ENCODE assay signal across 17 cellular contexts in the genomic region with DNA sequence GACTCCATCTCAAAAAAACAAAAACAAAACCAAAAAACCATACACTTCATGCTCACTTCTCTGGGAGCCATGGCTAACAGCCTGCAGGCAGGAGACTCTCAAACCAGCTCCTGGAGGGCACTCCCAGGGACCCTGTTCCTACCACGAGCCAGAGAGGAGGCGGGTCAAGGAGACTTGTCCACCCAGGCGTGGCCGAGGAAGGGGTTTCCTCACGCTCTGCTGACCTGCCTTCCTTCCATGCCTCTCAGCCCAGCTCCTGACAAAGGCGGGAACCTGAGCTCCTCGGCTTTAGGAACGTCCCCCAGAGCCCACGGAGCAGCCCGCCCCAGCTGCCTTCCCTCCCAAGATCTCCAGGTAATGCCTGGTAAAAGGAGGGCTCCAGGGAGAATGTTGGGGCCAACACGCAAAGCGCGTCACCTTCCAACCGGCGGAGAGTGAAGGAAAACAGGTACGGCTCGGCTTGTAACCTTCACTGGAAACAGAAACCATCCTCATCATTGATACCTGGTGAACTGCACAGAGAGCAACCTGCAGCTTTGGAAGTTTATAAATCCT. TPM values are rescaled to one million over a fixed set of nuclear protein-coding genes. Genes with fewer than 3 reads are reported as not detected.
DNase-seq lines count a peak whose midpoint lies in the region; ATAC-seq and TF ChIP-seq lines count a peak whose summit lies in the region.
"Had no signal": no experiment of that assay in that cellular context is flagged by ENCODE, and none has a peak within 500 bp of the region (broad histone marks: within the 10 kb centered on the region; RNA-seq: fewer than 3 reads in every experiment).

No MANE protein-coding gene starts in this region.

- ATAC-seq in CD8-positive, alpha-beta T cell = no peak
- ATAC-seq in HG02588 (IDR thresholded peaks at IDR 0.05; ENCODE audit: unreplicated experiment) = no peak
- ATAC-seq: activated CD8-positive, alpha-beta T cell treated with anti-CD3 and anti-CD28 coated beads for 36 hours; stimulated activated naive CD8-positive, alpha-beta T cell treated with anti-CD3 and anti-CD28 coated beads, Interleukin-15, Interleukin-2, amounts not matched to agents 100 U/mL and 50 U/mL, for 24 hours had no signal

- H3K9me3 ChIP-seq in CD8-positive, alpha-beta T cell (ENCODE audit: low read length) = no peaks in the 10 kb centered on the region
- H3K9me3 ChIP-seq in spleen = no peaks in the 10 kb centered on the region
- H3K9me3 ChIP-seq: adrenal gland, SK-N-SH had no signal

- H3K27me3 Mint-ChIP-seq in CD8-positive, alpha-beta T cell (ENCODE audit: low read depth) = no peaks in the 10 kb centered on the region
- H3K27me3 Mint-ChIP-seq: activated CD8-positive, alpha-beta T cell treated with anti-CD3 and anti-CD28 coated beads for 36 hours had no signal

- peaks cover 21% of the 10 kb centered on the region for H3K4me1 Mint-ChIP-seq in CD8-positive, alpha-beta T cell (ENCODE audit: low read depth)

- no peak for DNase-seq in CD8-positive, alpha-beta T cell
- peak; percentile 95 for DNase-seq in left kidney (ENCODE audit: low read depth, low spot score)
- peak; percentile 67 for DNase-seq in spleen
- DNase-seq in NCI-H1694 (lab: John Stamatoyannopoulos, UW) = no peak
- no peak for DNase-seq in OCI-M2 (lab: John Stamatoyannopoulos, UW; ENCODE audit: unreplicated experiment)
- no peak for DNase-seq in NCI-H187 (lab: John Stamatoyannopoulos, UW)
- DNase-seq: activated CD8-positive, alpha-beta T cell treated with anti-CD3 and anti-CD28 coated beads for 36 hours; adrenal gland; AML-193; DMS 273 treated with DMSO at 0.1 percent for 48 hours; glutamatergic neuron; NCI-H1436 treated with DMSO at 0.1 percent for 48 hours; NCI-H524; SK-N-SH; stimulated activated naive CD8-positive, alpha-beta T cell treated with anti-CD3 and anti-CD28 coated beads, Interleukin-15, Interleukin-2, amounts not matched to agents 100 U/mL and 50 U/mL, for 24 hours had no signal

- H3K36me3 Mint-ChIP-seq in CD8-positive, alpha-beta T cell = peaks cover 7% of the 10 kb centered on the region

- H3K27ac Mint-ChIP-seq in CD8-positive, alpha-beta T cell = no peak overlapping the region

- H3K27ac ChIP-seq in CD8-positive, alpha-beta T cell (ENCODE audit: low read depth, low read length) = no peak overlapping the region
- H3K27ac ChIP-seq in angular gyrus (ENCODE audit: low read depth, low read length) (peak overlapping the region; percentile 82), spleen (peak overlapping the region in 6 of 8 donors; percentile 69 to 80 (median 74))

- H3K9me3 Mint-ChIP-seq in CD8-positive, alpha-beta T cell = no peaks in the 10 kb centered on the region
- H3K9me3 Mint-ChIP-seq: activated CD8-positive, alpha-beta T cell treated with anti-CD3 and anti-CD28 coated beads for 36 hours had no signal

- H3K27me3 ChIP-seq in CD8-positive, alpha-beta T cell (ENCODE audit: insufficient read depth, low read length) = no peaks in the 10 kb centered on the region
- H3K27me3 ChIP-seq in spleen (replicated peaks in 1 of 7) = peaks cover 0 to 58% (median 0%) of the 10 kb centered on the region in 7 donors
- H3K27me3 ChIP-seq: adrenal gland had no signal

- intact Hi-C loops in CD8-positive, alpha-beta T cell (cut with DNase I, micrococcal nuclease) = no loop called here
- intact Hi-C loops in spleen (cut with DNase I; ENCODE audit: low total_unique reads) = no loop called here

- no peak for TF ChIP-seq CTCF in CD8-positive, alpha-beta T cell (IDR thresholded peaks at IDR 0.05)
- TF ChIP-seq CTCF in spleen (IDR thresholded peaks at IDR 0.05 in 8 of 11, conservative IDR thresholded peaks at IDR 0.05 in 3 of 11) = no peak

- H3K36me3 ChIP-seq in CD8-positive, alpha-beta T cell (ENCODE audit: insufficient read depth, low read length) = no peaks in the 10 kb centered on the region
- peaks cover 0 to 15% (median 8%) of the 10 kb centered on the region in 6 donors for H3K36me3 ChIP-seq in spleen
- H3K36me3 ChIP-seq: adrenal gland had no signal

- H3K4me1 ChIP-seq in CD8-positive, alpha-beta T cell (ENCODE audit: insufficient read depth, low read length) = peaks cover 36% of the 10 kb centered on the region
- peaks cover 31 to 87% (median 69%) of the 10 kb centered on the region in 6 donors for H3K4me1 ChIP-seq in spleen

- 73 to 91% (median 83%) methylated on average over 14 to 17 of the region's 17 CpGs for WGBS in spleen, 5 donors

- CTCF ChIA-PET in CD8-positive, alpha-beta T cell (lab: Charles Lee) = interaction anchor here (1.1 to 3.7 kb wide), 3 partner anchors 9 to 61 kb away, joined by 5 to 25 read pairs (median 7); a partner anchor contains a TSS

- H3K4me3 ChIP-seq in CD8-positive, alpha-beta T cell (ENCODE audit: low read depth, low read length) = no peak overlapping the region
- H3K4me3 ChIP-seq in spleen = no peak overlapping the region
- H3K4me3 ChIP-seq: adrenal gland had no signal

- H3K4me3 Mint-ChIP-seq in CD8-positive, alpha-beta T cell = peak overlapping the region; percentile 36
- H3K4me3 Mint-ChIP-seq: activated CD8-positive, alpha-beta T cell treated with anti-CD3 and anti-CD28 coated beads for 36 hours had no signal

- POLR2A ChIA-PET in CD8-positive, alpha-beta T cell (lab: Charles Lee) = interaction anchor here (1.0 kb wide), 1 partner anchor 9 kb away, joined by 3 read pairs; no protein-coding TSS in a partner anchor

- no peak for TF ChIP-seq POLR2A in spleen (IDR thresholded peaks at IDR 0.05)

RNA-seq across cellular contexts. Expression of a gene that starts 9.5 kb away (rescaled TPM):
- 1 to 10 TPM; 4.4 to 5.0 TPM for total RNA-seq in CD8-positive, alpha-beta T cell
- total RNA-seq in spleen = 10 to 100 TPM in 5 of 7 donors, 1 to 10 TPM in 2; 7.1 to 19.2 (median 13.3) TPM
- 1 to 10 TPM; 3.9 to 7.3 (median 5.0) TPM for polyA plus RNA-seq in spleen

RNA-seq across cellular contexts. Expression of a gene that starts 34.0 kb away (rescaled TPM):
- under 1 TPM in 1 of 2 experiments, not detected in 1; 0.11 TPM for total RNA-seq in CD8-positive, alpha-beta T cell
- 10 to 100 TPM in 1 of 7 donors, 1 to 10 TPM in 6; 3.0 to 14.2 (median 6.1) TPM for total RNA-seq in spleen
- polyA plus RNA-seq in spleen = 1 to 10 TPM; 3.7 to 6.4 (median 3.9) TPM

Comparison
In these comparisons a context has a peak if more than half of its experiments do, and no peak if none do; other contexts are left out.
1. DNase-seq: peak in left kidney (single experiment) and spleen (single experiment); none in CD8-positive, alpha-beta T cell (0 of 7), NCI-H1694 (single experiment), OCI-M2 (single experiment) and NCI-H187 (0 of 2).